In the genomic region with DNA sequence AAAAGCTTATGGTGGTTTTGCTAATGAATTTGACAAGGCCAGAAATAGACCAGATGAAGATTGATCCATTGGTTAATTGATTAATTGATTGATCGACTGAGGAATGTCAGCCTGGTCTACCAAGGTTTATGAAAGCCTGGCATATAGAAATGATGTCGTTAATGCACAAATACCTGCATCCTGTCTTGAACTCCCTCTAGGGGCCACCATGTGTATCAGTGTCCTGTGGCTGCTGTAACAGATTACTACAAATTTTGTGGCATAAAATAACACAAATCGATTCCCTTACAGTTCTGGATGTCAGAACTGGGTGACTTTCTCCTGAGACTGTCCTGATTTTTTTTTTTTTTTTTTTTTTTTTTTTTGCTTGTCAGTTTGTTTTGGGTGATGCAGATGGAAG, we compare ENCODE assay signal across 8 cellular contexts.
DNase-seq lines count a peak whose midpoint lies in the region; ATAC-seq and TF ChIP-seq lines count a peak whose summit lies in the region.

No MANE protein-coding gene starts in this region.

- H3K27ac ChIP-seq in GM23248, result no peak overlapping the region

- ATAC-seq in GM19467 (IDR thresholded peaks at IDR 0.05; ENCODE audit: unreplicated experiment), result no peak
- no peak for ATAC-seq in HG03097 (IDR thresholded peaks at IDR 0.05; ENCODE audit: low FRiP score, unreplicated experiment)

- peak; percentile 56 for TF ChIP-seq CTCF in epithelial cell of esophagus (IDR thresholded peaks at IDR 0.05; ENCODE audit: insufficient read depth, low read depth, low read length, missing control alignments)

- no peaks in the 10 kb centered on the region for H3K9me2 ChIP-seq in GM23248 (ENCODE audit: insufficient read depth)

- H3F3A ChIP-seq in GM23248 (ENCODE audit: insufficient read depth), result no peaks in the 10 kb centered on the region

- H2AFZ ChIP-seq in GM23248, result no peak overlapping the region

- no peaks in the 10 kb centered on the region for H4K20me1 ChIP-seq in GM23248 (ENCODE audit: insufficient read depth)

- no peaks in the 10 kb centered on the region for H3K9me3 ChIP-seq in GM23248 (ENCODE audit: low read depth)

- H3K9ac ChIP-seq in GM23248, result no peak overlapping the region

- H3K79me2 ChIP-seq in GM23248 (ENCODE audit: insufficient read depth), result no peaks in the 10 kb centered on the region

- no peaks in the 10 kb centered on the region for H3K36me3 ChIP-seq in GM23248 (ENCODE audit: low read depth)

- WGBS in GM23248 (ENCODE audit: low coverage in 1 of 2, low lambda C conversion rate in 2 of 2, missing lambda C conversion rate in 2 of 2), 2 experiments, result 15 to 17% methylated on average over 3 of the region's 3 CpGs

- H3K4me2 ChIP-seq in GM23248 (ENCODE audit: unreplicated experiment), result no peak overlapping the region

- peak; percentile 21 for DNase-seq in stimulated activated CD4-positive, alpha-beta T cell treated with anti-CD3 and anti-CD28 coated beads, Interleukin-15, amount 100 ng/mL, for 24 hours
- no peak for DNase-seq in stimulated activated CD4-positive, alpha-beta T cell treated with anti-CD3 and anti-CD28 coated beads, Interleukin-2, amount 100 ng/mL, for 48 hours
- peak; percentile 43 for DNase-seq in NCI-H748 (lab: John Stamatoyannopoulos, UW; ENCODE audit: unreplicated experiment)
- DNase-seq in epithelial cell of esophagus (ENCODE audit: low read depth), result peak; percentile 6
- DNase-seq in SHP77 treated with DMSO at 0.1 percent for 48 hours (lab: John Stamatoyannopoulos, UW), result no peak
- no peak for DNase-seq in GM23248

- in situ Hi-C loops in GM23248 (cut with MboI), result no loop called here

- H3K27me3 ChIP-seq in GM23248 (replicated peaks; ENCODE audit: insufficient read depth), result no peaks in the 10 kb centered on the region

- no peak overlapping the region for H3K4me3 ChIP-seq in epithelial cell of esophagus (ENCODE audit: low read length)
- H3K4me3 ChIP-seq in GM23248, result no peak overlapping the region

- H3K4me1 ChIP-seq in GM23248 (ENCODE audit: insufficient read depth), result no peaks in the 10 kb centered on the region

Comparison
In these comparisons a context has a peak if more than half of its experiments do, and no peak if none do; other contexts are left out.
1. DNase-seq: peak in stimulated activated CD4-positive, alpha-beta T cell treated with anti-CD3 and anti-CD28 coated beads, Interleukin-15, amount 100 ng/mL, for 24 hours (single experiment), NCI-H748 (single experiment) and epithelial cell of esophagus (single experiment); none in stimulated activated CD4-positive, alpha-beta T cell treated with anti-CD3 and anti-CD28 coated beads, Interleukin-2, amount 100 ng/mL, for 48 hours (0 of 2), SHP77 treated with DMSO at 0.1 percent for 48 hours (single experiment) and GM23248 (single experiment).